Comparison of ENCODE assay signal across 1 cellular context in the genomic region with DNA sequence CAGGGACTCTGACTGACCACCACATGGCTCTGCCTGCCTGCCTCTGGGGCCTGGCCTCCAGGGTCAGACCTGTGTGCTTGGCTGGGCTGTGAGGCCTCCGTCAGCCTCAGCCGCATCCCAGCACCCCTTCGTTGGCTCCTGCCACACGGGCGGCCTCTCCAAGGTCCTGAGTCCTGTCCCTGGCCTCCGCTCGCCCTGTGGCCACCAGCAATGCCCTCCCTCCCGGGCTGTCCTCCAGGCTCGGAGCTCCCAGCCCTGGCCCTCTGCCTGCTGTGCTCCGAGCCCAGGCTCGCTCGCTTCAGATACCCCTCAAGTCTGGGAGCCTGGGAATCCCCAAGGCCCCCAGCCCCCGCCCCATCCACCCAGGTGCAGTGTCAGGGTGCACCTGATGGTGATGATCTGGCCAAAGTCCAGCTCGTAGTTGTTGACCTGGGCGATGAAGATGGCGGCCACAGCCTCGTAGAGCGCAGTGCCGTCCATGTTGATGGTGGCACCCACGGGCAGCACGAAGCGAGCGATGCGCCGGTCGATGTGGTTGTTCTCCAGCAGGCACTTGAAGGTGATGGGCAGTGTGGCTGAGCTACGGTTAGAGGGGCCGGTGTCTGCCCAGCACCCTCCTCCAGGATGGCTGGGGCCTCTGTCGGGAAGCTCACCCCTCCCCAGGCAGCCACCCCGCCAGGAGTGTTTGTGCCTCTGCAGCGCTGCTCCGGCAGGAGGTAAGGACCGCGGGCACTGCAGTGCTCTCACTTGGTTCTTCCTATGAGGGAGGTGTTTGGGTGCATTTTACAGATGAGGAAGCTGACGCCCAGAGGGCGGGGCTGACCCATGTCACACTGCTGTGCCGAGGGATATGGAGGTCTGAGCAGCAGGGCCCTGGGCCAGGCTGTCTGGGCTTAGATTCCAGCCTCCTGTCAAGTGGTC.
TF ChIP-seq lines count a peak whose summit lies in the region.

No MANE protein-coding gene starts in this region.

TF ChIP-seq in HEK293, 187 proteins besides CTCF, POLR2A, EP300 and RAD21 (continued from another document):
- TF ChIP-seq ZBTB49 (tag by site-specific recombination; IDR thresholded peaks at IDR 0.05; ENCODE audit: low read depth) (no peak), SP2 (tag by site-specific recombination; IDR thresholded peaks at IDR 0.05) (0 out of 2 replicates have a peak, but pooled peaks have one; percentile 17), OVOL3 (tag by site-specific recombination; IDR thresholded peaks at IDR 0.05) (no peak), ZNF354C (tag by site-specific recombination; IDR thresholded peaks at IDR 0.05; ENCODE audit: borderline replicate concordance, low read depth) (no peak), KLF1 (tag by site-specific recombination; IDR thresholded peaks at IDR 0.05) (peak; percentile 41; the same call in 1 of the 2 replicates), ZNF623 (tag by site-specific recombination; IDR thresholded peaks at IDR 0.05) (no peak), ZNF548 (tag by site-specific recombination; IDR thresholded peaks at IDR 0.05) (no peak), ZNF558 (tag by site-specific recombination; IDR thresholded peaks at IDR 0.05) (no peak), ZNF664 (tag by site-specific recombination; IDR thresholded peaks at IDR 0.05) (no peak), ZNF248 (tag by site-specific recombination; IDR thresholded peaks at IDR 0.05) (no peak), ZIC2 (tag by site-specific recombination; IDR thresholded peaks at IDR 0.05) (0 out of 2 replicates have a peak, but pooled peaks have one; percentile 27), REPIN1 (tag by site-specific recombination; IDR thresholded peaks at IDR 0.05; ENCODE audit: low read depth) (no peak), ZNF24 (tag by site-specific recombination; IDR thresholded peaks at IDR 0.05) (no peak)
- TF ChIP-seq, protein P1, sequence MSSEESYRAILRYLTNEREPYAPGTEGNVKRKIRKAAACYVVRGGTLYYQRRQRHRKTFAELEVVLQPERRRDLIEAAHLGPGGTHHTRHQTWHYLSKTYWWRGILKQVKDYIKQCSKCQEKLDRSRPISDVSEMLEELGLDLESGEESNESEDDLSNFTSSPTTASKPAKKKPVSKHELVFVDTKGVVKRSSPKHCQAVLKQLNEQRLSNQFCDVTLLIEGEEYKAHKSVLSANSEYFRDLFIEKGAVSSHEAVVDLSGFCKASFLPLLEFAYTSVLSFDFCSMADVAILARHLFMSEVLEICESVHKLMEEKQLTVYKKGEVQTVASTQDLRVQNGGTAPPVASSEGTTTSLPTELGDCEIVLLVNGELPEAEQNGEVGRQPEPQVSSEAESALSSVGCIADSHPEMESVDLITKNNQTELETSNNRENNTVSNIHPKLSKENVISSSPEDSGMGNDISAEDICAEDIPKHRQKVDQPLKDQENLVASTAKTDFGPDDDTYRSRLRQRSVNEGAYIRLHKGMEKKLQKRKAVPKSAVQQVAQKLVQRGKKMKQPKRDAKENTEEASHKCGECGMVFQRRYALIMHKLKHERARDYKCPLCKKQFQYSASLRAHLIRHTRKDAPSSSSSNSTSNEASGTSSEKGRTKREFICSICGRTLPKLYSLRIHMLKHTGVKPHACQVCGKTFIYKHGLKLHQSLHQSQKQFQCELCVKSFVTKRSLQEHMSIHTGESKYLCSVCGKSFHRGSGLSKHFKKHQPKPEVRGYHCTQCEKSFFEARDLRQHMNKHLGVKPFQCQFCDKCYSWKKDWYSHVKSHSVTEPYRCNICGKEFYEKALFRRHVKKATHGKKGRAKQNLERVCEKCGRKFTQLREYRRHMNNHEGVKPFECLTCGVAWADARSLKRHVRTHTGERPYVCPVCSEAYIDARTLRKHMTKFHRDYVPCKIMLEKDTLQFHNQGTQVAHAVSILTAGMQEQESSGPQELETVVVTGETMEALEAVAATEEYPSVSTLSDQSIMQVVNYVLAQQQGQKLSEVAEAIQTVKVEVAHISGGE (tag by site-specific recombination; conservative IDR thresholded peaks at IDR 0.05; ENCODE audit: low read depth) = no peak
